15 cellular contexts compared by ENCODE assay signal in genomic region chr4:186203391-186203802, GRCh38. TPM values are rescaled to one million over a fixed set of nuclear protein-coding genes. Genes with fewer than 3 reads are reported as not detected.
A peak's percentile ranks its signal among the peaks of the same experiment; 100 is the strongest.
DNase-seq lines count a peak whose midpoint lies in the region; ATAC-seq and TF ChIP-seq lines count a peak whose summit lies in the region.
"Had no signal": no experiment of that assay in that cellular context is flagged by ENCODE, and none has a peak within 500 bp of the region (broad histone marks: within the 10 kb centered on the region; RNA-seq: fewer than 3 reads in every experiment).

No MANE protein-coding gene starts in this region.

- H3K56ac ChIP-seq in IMR-90 (ENCODE audit: extremely low read depth, insufficient read depth, low read length), result no peak overlapping the region

- POLR2A ChIA-PET in IMR-90 (lab: Charles Lee; ENCODE audit: unreplicated experiment), result interaction anchor here (1.2 kb wide), 1 partner anchor 10 kb away, joined by 3 read pairs; no protein-coding TSS in a partner anchor

- H3K9me3 Mint-ChIP-seq in mesothelial cell of epicardium, result no peaks in the 10 kb centered on the region
- peaks cover 3 to 5% of the 10 kb centered on the region in 2 donors for H3K9me3 Mint-ChIP-seq in activated naive CD4-positive, alpha-beta T cell treated with anti-CD3 and anti-CD28 coated beads, Interleukin-2, amount 50 U/mL, for 72 hours

- no peak overlapping the region for H3K4me3 Mint-ChIP-seq in mesothelial cell of epicardium

- no peak for ATAC-seq in IMR-90 (ENCODE audit: low read depth)
- no peak for ATAC-seq in GM21515 (IDR thresholded peaks at IDR 0.05; ENCODE audit: unreplicated experiment)
- no peak for ATAC-seq in HG03159 (IDR thresholded peaks at IDR 0.05; ENCODE audit: unreplicated experiment)
- ATAC-seq in activated naive CD4-positive, alpha-beta T cell treated with anti-CD3 and anti-CD28 coated beads, Interleukin-2, amount 50 U/mL, for 72 hours, result no peak
- ATAC-seq: gastrocnemius medialis had no signal

- 20% methylated on average over 2 of the region's 12 CpGs; no CpG with 5 or more reads in 1 of the 2 experiments for WGBS in IMR-90 (ENCODE audit: extremely low coverage in 2 of 2, insufficient read length in 1 of 2), 2 experiments

- H3K79me1 ChIP-seq in IMR-90 (ENCODE audit: low read depth in 1 of 2, low read length in 2 of 2), result no peaks in the 10 kb centered on the region

- H3K36me3 ChIP-seq in IMR-90 (ENCODE audit: control insufficient read depth, insufficient read depth, low read length) (no peaks in the 10 kb centered on the region), WERI-Rb-1 (no peaks in the 10 kb centered on the region)
- H3K36me3 ChIP-seq: gastrocnemius medialis had no signal

- H2AK9ac ChIP-seq in IMR-90 (replicated peaks; ENCODE audit: low read depth, low read length, poor library complexity), result no peak overlapping the region

- no peak overlapping the region for H2BK5ac ChIP-seq in IMR-90 (ENCODE audit: low read depth, low read length, poor library complexity, severe bottlenecking)

- H3K23ac ChIP-seq in IMR-90 (ENCODE audit: low read depth, low read length), result no peak overlapping the region

- no peak for TF ChIP-seq RAD21 in IMR-90 (IDR thresholded peaks at IDR 0.05; ENCODE audit: low read length)

- H3K27ac ChIP-seq in C4-2B, result peak overlapping the region; percentile 83
- H3K27ac ChIP-seq in IMR-90 (ENCODE audit: insufficient read depth, low read length), result no peak overlapping the region
- H3K27ac ChIP-seq in WERI-Rb-1, result no peak overlapping the region

- no peaks in the 10 kb centered on the region for H3K27me3 Mint-ChIP-seq in mesothelial cell of epicardium (ENCODE audit: low read depth)

- no peaks in the 10 kb centered on the region for H3K9me3 ChIP-seq in IMR-90 (ENCODE audit: control insufficient read depth, insufficient read depth, low read length)
- no peaks in the 10 kb centered on the region for H3K9me3 ChIP-seq in WERI-Rb-1 (ENCODE audit: severe bottlenecking)
- H3K9me3 ChIP-seq: gastrocnemius medialis, pancreas had no signal

- no peak overlapping the region; the same call in 1 of the 2 replicates for H3K4me2 ChIP-seq in IMR-90 (ENCODE audit: low read depth, low read length)

- no peaks in the 10 kb centered on the region for H4K20me1 ChIP-seq in IMR-90 (ENCODE audit: insufficient read depth, low read length)

- 0 out of 2 replicates have a peak, but pooled peaks have one; percentile 27 for TF ChIP-seq POLR2A in IMR-90 (IDR thresholded peaks at IDR 0.05; ENCODE audit: low read depth, low read length)

- H2AFZ ChIP-seq in IMR-90 (replicated peaks; ENCODE audit: low read length, poor library complexity), result peak overlapping the region; percentile 64

- intact Hi-C loops in IMR-90 (cut with micrococcal nuclease), result loop anchor here (1.0 kb wide), 1 partner anchor 11 kb away; no protein-coding TSS in a partner anchor

- CTCF ChIA-PET in IMR-90 (lab: Yijun Ruan, JAX), result interaction anchor here (1.3 kb wide), 1 partner anchor 12 kb away, joined by 3 read pairs; the partner anchor contains the start of gene CYP4V2

- no peaks in the 10 kb centered on the region; the same call in 1 of the 2 replicates for H3K4me1 ChIP-seq in IMR-90 (ENCODE audit: control insufficient read depth, insufficient read depth, low read length)
- H3K4me1 ChIP-seq: gastrocnemius medialis, pancreas had no signal

- H2BK120ac ChIP-seq in IMR-90 (ENCODE audit: low read depth, low read length), result no peak overlapping the region

- TF ChIP-seq CTCF in C4-2B (conservative IDR thresholded peaks at IDR 0.05) (no peak), IMR-90 (conservative IDR thresholded peaks at IDR 0.05; ENCODE audit: low read depth, low read length) (no peak), mesothelial cell of epicardium (IDR thresholded peaks at IDR 0.05; ENCODE audit: unreplicated experiment) (no peak), WERI-Rb-1 (IDR thresholded peaks at IDR 0.05; ENCODE audit: low read depth, low read length) (no peak)

- DNase-seq in IMR-90 (peak; percentile 12), amniotic epithelial cell (ENCODE audit: low read depth) (peak; percentile 3), mesothelial cell of epicardium (ENCODE audit: low spot score in 2 of 2, unreplicated experiment in 2 of 2) (no peak), WERI-Rb-1 (no peak)
- no peak for DNase-seq in activated naive CD4-positive, alpha-beta T cell treated with anti-CD3 and anti-CD28 coated beads, Interleukin-2, amount 50 U/mL, for 72 hours (ENCODE audit: low spot score in 2 of 2)
- DNase-seq: activated T-cell treated with anti-CD3 and anti-CD28 coated beads, Interleukin-2, amount 50 U/mL, for 48 hours; COR-L47; gastrocnemius medialis; left cardiac atrium; NCI-H1436; NK-92 treated with Interleukin-12 subunit alpha and Interleukin-12 subunit beta, amount 100 ng/mL, for 24 hours had no signal

- no peak overlapping the region; a peak in 1 of 4 replicates for H4K8ac ChIP-seq in IMR-90 (ENCODE audit: low read depth in 2 of 2, low read length in 2 of 2)

- no peak overlapping the region for H2BK20ac ChIP-seq in IMR-90 (ENCODE audit: low read depth, low read length)

- no peaks in the 10 kb centered on the region for H3K27me3 ChIP-seq in IMR-90 (ENCODE audit: control insufficient read depth, insufficient read depth, low read length)
- H3K27me3 ChIP-seq in WERI-Rb-1 (ENCODE audit: insufficient read depth, low read depth, severe bottlenecking), result peaks cover 65% of the 10 kb centered on the region
- H3K27me3 ChIP-seq: gastrocnemius medialis, pancreas had no signal

- no peak overlapping the region for H2BK15ac ChIP-seq in IMR-90 (ENCODE audit: low read depth, low read length)

- H4K5ac ChIP-seq in IMR-90 (ENCODE audit: low read depth, low read length), result no peak overlapping the region

- peak overlapping the region; percentile 22 for H3K27ac Mint-ChIP-seq in mesothelial cell of epicardium
- H3K27ac Mint-ChIP-seq in activated naive CD4-positive, alpha-beta T cell treated with anti-CD3 and anti-CD28 coated beads, Interleukin-2, amount 50 U/mL, for 72 hours, result no peak overlapping the region

- dilution Hi-C loops in IMR-90 (cut with HindIII; ENCODE audit: low sequenced_read_pairs, unreplicated experiment), result no loop called here

- no peak overlapping the region for H3K4ac ChIP-seq in IMR-90 (ENCODE audit: low read depth, low read length)

- H3K9ac ChIP-seq in IMR-90 (ENCODE audit: low read depth, low read length), result no peak overlapping the region

- in situ Hi-C loops in IMR-90 (cut with MboI; ENCODE audit: low sequenced_read_pairs), result no loop called here

- H3K18ac ChIP-seq in IMR-90 (ENCODE audit: low read depth, low read length), result no peak overlapping the region

- no peak overlapping the region for H4K91ac ChIP-seq in IMR-90 (ENCODE audit: insufficient read depth, low read depth, low read length)

- H3K4me3 ChIP-seq in IMR-90 (ENCODE audit: insufficient read depth, low read depth, low read length) (no peak overlapping the region), WERI-Rb-1 (ENCODE audit: low read depth, low read length) (no peak overlapping the region)

- peaks cover 4% of the 10 kb centered on the region; the same call in 1 of the 2 replicates for H3K9me1 ChIP-seq in IMR-90 (ENCODE audit: insufficient read depth, low read length)

- H3K36me3 Mint-ChIP-seq in mesothelial cell of epicardium, result no peaks in the 10 kb centered on the region
- no peaks in the 10 kb centered on the region for H3K36me3 Mint-ChIP-seq in activated naive CD4-positive, alpha-beta T cell treated with anti-CD3 and anti-CD28 coated beads, Interleukin-2, amount 50 U/mL, for 72 hours

- peaks cover 12% of the 10 kb centered on the region for H3K4me1 Mint-ChIP-seq in mesothelial cell of epicardium

- no peak overlapping the region for H3K14ac ChIP-seq in IMR-90 (replicated peaks; ENCODE audit: low read depth, low read length)

- no TSS peak for BruUV-seq in IMR-90 (replicated peaks; lab: Mats Ljungman, UMichigan)

- no peak overlapping the region for H2AK5ac ChIP-seq in IMR-90 (ENCODE audit: low read depth, low read length)

TF ChIP-seq in IMR-90, 13 proteins besides CTCF, POLR2A, EP300 and RAD21:
- TF ChIP-seq CEBPB (IDR thresholded peaks at IDR 0.05; ENCODE audit: low read depth, low read length), result no peak
- TF ChIP-seq MAZ (IDR thresholded peaks at IDR 0.05; ENCODE audit: borderline replicate concordance, low read depth, low read length), result no peak
- no peak for TF ChIP-seq RCOR1 (IDR thresholded peaks at IDR 0.05; ENCODE audit: insufficient replicate concordance, low read length)
- no peak for TF ChIP-seq SMC3 (IDR thresholded peaks at IDR 0.05; ENCODE audit: low read depth, low read length)
- no peak for TF ChIP-seq MXI1 (IDR thresholded peaks at IDR 0.05; ENCODE audit: borderline replicate concordance, low read depth, low read length)

RNA-seq across cellular contexts. Expression of gene CYP4V2, which starts 12.0 kb away (rescaled TPM):
- total RNA-seq in IMR-90 (2012; rRNA removed), result 3.9 and 5.0 TPM in 2 replicates
- 3.2 and 4.1 TPM in 2 replicates for polyA plus RNA-seq in IMR-90 (2012; rRNA removed)
- 1.6 and 1.8 TPM in 2 replicates for polyA plus RNA-seq in IMR-90 (2012; cell fraction: cytosol; rRNA removed)
- polyA plus RNA-seq in IMR-90 (2012; cell fraction: nucleus; rRNA removed; ENCODE audit: low replicate concordance), result 3.5 and 7.4 TPM in 2 replicates
- total RNA-seq in mesothelial cell of epicardium, result 4.0 to 4.7 TPM (median 4.5 TPM) in 3 replicates
- 1 to 10 TPM in 1 of 2 donors, under 1 TPM in 1; 0.36 to 6.1 TPM for total RNA-seq in activated naive CD4-positive, alpha-beta T cell treated with anti-CD3 and anti-CD28 coated beads, Interleukin-2, amount 50 U/mL, for 72 hours

RNA-seq across cellular contexts. Expression of gene KLKB1, which starts 23.9 kb away (rescaled TPM):
- under 0.01 TPM in 1 of 2 replicates, not detected in the other for total RNA-seq in IMR-90 (2012; rRNA removed)
- 0.03 TPM in 1 of 2 replicates, not detected in the other for polyA plus RNA-seq in IMR-90 (2012; rRNA removed)
- not detected in 2 replicates for polyA plus RNA-seq in IMR-90 (2012; cell fraction: cytosol; rRNA removed)
- 0.08 TPM in 1 of 2 replicates, not detected in the other for polyA plus RNA-seq in IMR-90 (2012; cell fraction: nucleus; rRNA removed; ENCODE audit: low replicate concordance)
- not detected in 3 replicates for total RNA-seq in mesothelial cell of epicardium
- total RNA-seq in activated naive CD4-positive, alpha-beta T cell treated with anti-CD3 and anti-CD28 coated beads, Interleukin-2, amount 50 U/mL, for 72 hours, result under 1 TPM in 1 of 2 donors, not detected in 1; 0.45 TPM

Comparison
In these comparisons a context has a peak if more than half of its experiments do, and no peak if none do; other contexts are left out.
1. DNase-seq: peak in IMR-90 (single experiment) and amniotic epithelial cell (single experiment); none in mesothelial cell of epicardium (0 of 2), WERI-Rb-1 (single experiment) and activated naive CD4-positive, alpha-beta T cell treated with anti-CD3 and anti-CD28 coated beads, Interleukin-2, amount 50 U/mL, for 72 hours (0 of 2).